Comparison of ENCODE assay signal across 8 cellular contexts in genomic region chr1:4655674-4656532, GRCh38. TPM values are rescaled to one million over a fixed set of nuclear protein-coding genes. Genes with fewer than 3 reads are reported as not detected.
DNase-seq lines count a peak whose midpoint lies in the region; ATAC-seq and FAIRE-seq lines count a peak whose summit lies in the region.

No MANE protein-coding gene starts in this region.

- H3K9me3 Mint-ChIP-seq in activated naive CD8-positive, alpha-beta T cell treated with anti-CD3 and anti-CD28 coated beads, Interleukin-2, amount 50 U/mL, for 24 hours: no peaks in the 10 kb centered on the region

- FAIRE-seq in small intestine (lab: Jason Lieb, UNC): no peak

- peaks cover 50% of the 10 kb centered on the region for H3K27me3 Mint-ChIP-seq in activated naive CD8-positive, alpha-beta T cell treated with anti-CD3 and anti-CD28 coated beads, Interleukin-2, amount 50 U/mL, for 24 hours

- no peak overlapping the region for H3K27ac Mint-ChIP-seq in activated naive CD8-positive, alpha-beta T cell treated with anti-CD3 and anti-CD28 coated beads, Interleukin-2, amount 50 U/mL, for 24 hours

- peaks cover 20 to 39% of the 10 kb centered on the region in 2 donors for H3K27me3 ChIP-seq in small intestine (ENCODE audit: control insufficient read depth in 2 of 2, insufficient read depth in 2 of 2, low read length in 2 of 2)

- WGBS in small intestine, 3 donors: 2 to 4% (median 3%) methylated on average over 60 to 78 of the region's 78 CpGs

- no peak overlapping the region for H3K4me3 ChIP-seq in small intestine (ENCODE audit: low read depth in 1 of 2, low read length in 2 of 2)

- no peak for ATAC-seq in activated naive CD8-positive, alpha-beta T cell treated with anti-CD3 and anti-CD28 coated beads, Interleukin-2, amount 50 U/mL, for 24 hours
- ATAC-seq in HG03045 (IDR thresholded peaks at IDR 0.05; ENCODE audit: unreplicated experiment) (no peak), GM18498 (IDR thresholded peaks at IDR 0.05; ENCODE audit: unreplicated experiment) (no peak), HG02642 (IDR thresholded peaks at IDR 0.05; ENCODE audit: poor library complexity, unreplicated experiment) (no peak)

- no peaks in the 10 kb centered on the region for H3K4me1 ChIP-seq in small intestine (ENCODE audit: control insufficient read depth in 2 of 2, insufficient read depth in 1 of 2, low read depth in 1 of 2, low read length in 1 of 2)

- H3K9me3 ChIP-seq in small intestine (ENCODE audit: control insufficient read depth, low read depth): no peaks in the 10 kb centered on the region

- H3K36me3 ChIP-seq in small intestine (ENCODE audit: control insufficient read depth in 2 of 2, insufficient read depth in 2 of 2, low read length in 2 of 2): no peaks in the 10 kb centered on the region

- H3K4me3 Mint-ChIP-seq in activated naive CD8-positive, alpha-beta T cell treated with anti-CD3 and anti-CD28 coated beads, Interleukin-2, amount 50 U/mL, for 24 hours: no peak overlapping the region

- no peak overlapping the region for H3K27ac ChIP-seq in small intestine (ENCODE audit: low read depth in 1 of 2, low read length in 1 of 2)

- H3K4me1 Mint-ChIP-seq in activated naive CD8-positive, alpha-beta T cell treated with anti-CD3 and anti-CD28 coated beads, Interleukin-2, amount 50 U/mL, for 24 hours: peaks cover 8% of the 10 kb centered on the region

- DNase-seq in COR-L47 (lab: John Stamatoyannopoulos, UW) (peak; percentile 47), HK-2 (ENCODE audit: unreplicated experiment) (peak; percentile 27), hypothalamus (lab: John Stamatoyannopoulos, UW) (peak in 50 of 51 donors; percentile 26 to 92 (median 78)), small intestine (peak; percentile 5)
- peak; percentile 27 for DNase-seq in activated naive CD8-positive, alpha-beta T cell treated with anti-CD3 and anti-CD28 coated beads, Interleukin-2, amount 50 U/mL, for 24 hours

- no peaks in the 10 kb centered on the region for H3K36me3 Mint-ChIP-seq in activated naive CD8-positive, alpha-beta T cell treated with anti-CD3 and anti-CD28 coated beads, Interleukin-2, amount 50 U/mL, for 24 hours (ENCODE audit: low read depth)

RNA-seq across cellular contexts. Expression of gene AJAP1, which starts 1.5 kb away (rescaled TPM):
- under 1 TPM in 2 of 3 donors, not detected in 1; 0.13 to 0.27 TPM for polyA plus RNA-seq in small intestine

Comparison
In these comparisons a context has a peak if more than half of its experiments do, and no peak if none do; other contexts are left out.
1. DNase-seq: peak in every context shown above with its lines; median percentile 78 in hypothalamus; 47 in COR-L47; 27 in HK-2; 27 in activated naive CD8-positive, alpha-beta T cell treated with anti-CD3 and anti-CD28 coated beads, Interleukin-2, amount 50 U/mL, for 24 hours; 5 in small intestine.